Comparison of ENCODE assay signal across 1 cellular context in genomic region chr2:152175368-152176112, GRCh38.
TF ChIP-seq lines count a peak whose summit lies in the region.

Gene STAM2, minus strand, starts transcription at chr2:152175763. Its CDS starts 121 bp downstream, at chr2:152175642.

TF ChIP-seq in HepG2, 621 proteins besides CTCF, POLR2A, EP300 and RAD21 (continued from another document and continues in another):
- TF ChIP-seq HMGXB4 (CRISPR knock-in tag; IDR thresholded peaks at IDR 0.05; ENCODE audit: borderline replicate concordance in 1 of 2, low read depth in 1 of 2) (peak; percentile 95 to 97), ZFP62 (CRISPR knock-in tag; IDR thresholded peaks at IDR 0.05) (peak; percentile 77; the same call in 1 of the 2 replicates), ZNF367 (CRISPR knock-in tag; IDR thresholded peaks at IDR 0.05; ENCODE audit: borderline replicate concordance) (peak; percentile 88; the same call in 1 of the 2 replicates), ZNF768 (CRISPR knock-in tag; IDR thresholded peaks at IDR 0.05) (peak; percentile 81; the same call in 1 of the 2 replicates), ZNF644 (CRISPR knock-in tag; IDR thresholded peaks at IDR 0.05; ENCODE audit: low read depth) (no peak), GPBP1L1 (CRISPR knock-in tag; IDR thresholded peaks at IDR 0.05) (no peak), KDM5A (IDR thresholded peaks at IDR 0.05; ENCODE audit: borderline replicate concordance, low read length) (peak; percentile 94), ZNF616 (CRISPR knock-in tag; IDR thresholded peaks at IDR 0.05; ENCODE audit: low read depth) (no peak; the same call in 1 of the 2 replicates), RFX5 (IDR thresholded peaks at IDR 0.05; ENCODE audit: low read depth, low read length) (no peak; the same call in 1 of the 2 replicates), FLYWCH1 (CRISPR knock-in tag; IDR thresholded peaks at IDR 0.05) (no peak), RNF2 (conservative IDR thresholded peaks at IDR 0.05; ENCODE audit: low read depth) (peak; percentile 76; the same call in 1 of the 2 replicates), ETV5 (CRISPR knock-in tag; IDR thresholded peaks at IDR 0.05; ENCODE audit: borderline replicate concordance) (peak; percentile 96), ARID3A (IDR thresholded peaks at IDR 0.05; ENCODE audit: low read depth, low read length) (peak; percentile 68), HOXA5 (CRISPR knock-in tag; IDR thresholded peaks at IDR 0.05) (peak; percentile 94), TARDBP (CRISPR knock-in tag; IDR thresholded peaks at IDR 0.05) (peak; percentile 58), ZNF33A (CRISPR knock-in tag; IDR thresholded peaks at IDR 0.05; ENCODE audit: borderline replicate concordance) (peak; percentile 75; the same call in 1 of the 2 replicates), RFX3 (CRISPR knock-in tag; IDR thresholded peaks at IDR 0.05) (peak; percentile 17; the same call in 1 of the 2 replicates), SRY (CRISPR knock-in tag; IDR thresholded peaks at IDR 0.05) (peak; percentile 34), TCF7L2 (IDR thresholded peaks at IDR 0.05; ENCODE audit: low read depth, low read length) (no peak), REXO4 (CRISPR knock-in tag; IDR thresholded peaks at IDR 0.05; ENCODE audit: borderline replicate concordance) (no peak), ZNF430 (CRISPR knock-in tag; IDR thresholded peaks at IDR 0.05) (peak; percentile 93), ERF (CRISPR knock-in tag; IDR thresholded peaks at IDR 0.05) (peak; percentile 96), HOXD1 (CRISPR knock-in tag; IDR thresholded peaks at IDR 0.05) (peak; percentile 81), ZNF343 (CRISPR knock-in tag; IDR thresholded peaks at IDR 0.05) (no peak; the same call in 1 of the 2 replicates), ZNF75D (CRISPR knock-in tag; IDR thresholded peaks at IDR 0.05; ENCODE audit: borderline replicate concordance) (no peak), JUN (CRISPR knock-in tag; IDR thresholded peaks at IDR 0.05) (no peak), PRMT3 (CRISPR knock-in tag; IDR thresholded peaks at IDR 0.05; ENCODE audit: borderline replicate concordance, low read depth) (no peak), KLF9 (CRISPR knock-in tag; IDR thresholded peaks at IDR 0.05; ENCODE audit: low read depth) (peak; percentile 68)
- TF ChIP-seq, protein P1, sequence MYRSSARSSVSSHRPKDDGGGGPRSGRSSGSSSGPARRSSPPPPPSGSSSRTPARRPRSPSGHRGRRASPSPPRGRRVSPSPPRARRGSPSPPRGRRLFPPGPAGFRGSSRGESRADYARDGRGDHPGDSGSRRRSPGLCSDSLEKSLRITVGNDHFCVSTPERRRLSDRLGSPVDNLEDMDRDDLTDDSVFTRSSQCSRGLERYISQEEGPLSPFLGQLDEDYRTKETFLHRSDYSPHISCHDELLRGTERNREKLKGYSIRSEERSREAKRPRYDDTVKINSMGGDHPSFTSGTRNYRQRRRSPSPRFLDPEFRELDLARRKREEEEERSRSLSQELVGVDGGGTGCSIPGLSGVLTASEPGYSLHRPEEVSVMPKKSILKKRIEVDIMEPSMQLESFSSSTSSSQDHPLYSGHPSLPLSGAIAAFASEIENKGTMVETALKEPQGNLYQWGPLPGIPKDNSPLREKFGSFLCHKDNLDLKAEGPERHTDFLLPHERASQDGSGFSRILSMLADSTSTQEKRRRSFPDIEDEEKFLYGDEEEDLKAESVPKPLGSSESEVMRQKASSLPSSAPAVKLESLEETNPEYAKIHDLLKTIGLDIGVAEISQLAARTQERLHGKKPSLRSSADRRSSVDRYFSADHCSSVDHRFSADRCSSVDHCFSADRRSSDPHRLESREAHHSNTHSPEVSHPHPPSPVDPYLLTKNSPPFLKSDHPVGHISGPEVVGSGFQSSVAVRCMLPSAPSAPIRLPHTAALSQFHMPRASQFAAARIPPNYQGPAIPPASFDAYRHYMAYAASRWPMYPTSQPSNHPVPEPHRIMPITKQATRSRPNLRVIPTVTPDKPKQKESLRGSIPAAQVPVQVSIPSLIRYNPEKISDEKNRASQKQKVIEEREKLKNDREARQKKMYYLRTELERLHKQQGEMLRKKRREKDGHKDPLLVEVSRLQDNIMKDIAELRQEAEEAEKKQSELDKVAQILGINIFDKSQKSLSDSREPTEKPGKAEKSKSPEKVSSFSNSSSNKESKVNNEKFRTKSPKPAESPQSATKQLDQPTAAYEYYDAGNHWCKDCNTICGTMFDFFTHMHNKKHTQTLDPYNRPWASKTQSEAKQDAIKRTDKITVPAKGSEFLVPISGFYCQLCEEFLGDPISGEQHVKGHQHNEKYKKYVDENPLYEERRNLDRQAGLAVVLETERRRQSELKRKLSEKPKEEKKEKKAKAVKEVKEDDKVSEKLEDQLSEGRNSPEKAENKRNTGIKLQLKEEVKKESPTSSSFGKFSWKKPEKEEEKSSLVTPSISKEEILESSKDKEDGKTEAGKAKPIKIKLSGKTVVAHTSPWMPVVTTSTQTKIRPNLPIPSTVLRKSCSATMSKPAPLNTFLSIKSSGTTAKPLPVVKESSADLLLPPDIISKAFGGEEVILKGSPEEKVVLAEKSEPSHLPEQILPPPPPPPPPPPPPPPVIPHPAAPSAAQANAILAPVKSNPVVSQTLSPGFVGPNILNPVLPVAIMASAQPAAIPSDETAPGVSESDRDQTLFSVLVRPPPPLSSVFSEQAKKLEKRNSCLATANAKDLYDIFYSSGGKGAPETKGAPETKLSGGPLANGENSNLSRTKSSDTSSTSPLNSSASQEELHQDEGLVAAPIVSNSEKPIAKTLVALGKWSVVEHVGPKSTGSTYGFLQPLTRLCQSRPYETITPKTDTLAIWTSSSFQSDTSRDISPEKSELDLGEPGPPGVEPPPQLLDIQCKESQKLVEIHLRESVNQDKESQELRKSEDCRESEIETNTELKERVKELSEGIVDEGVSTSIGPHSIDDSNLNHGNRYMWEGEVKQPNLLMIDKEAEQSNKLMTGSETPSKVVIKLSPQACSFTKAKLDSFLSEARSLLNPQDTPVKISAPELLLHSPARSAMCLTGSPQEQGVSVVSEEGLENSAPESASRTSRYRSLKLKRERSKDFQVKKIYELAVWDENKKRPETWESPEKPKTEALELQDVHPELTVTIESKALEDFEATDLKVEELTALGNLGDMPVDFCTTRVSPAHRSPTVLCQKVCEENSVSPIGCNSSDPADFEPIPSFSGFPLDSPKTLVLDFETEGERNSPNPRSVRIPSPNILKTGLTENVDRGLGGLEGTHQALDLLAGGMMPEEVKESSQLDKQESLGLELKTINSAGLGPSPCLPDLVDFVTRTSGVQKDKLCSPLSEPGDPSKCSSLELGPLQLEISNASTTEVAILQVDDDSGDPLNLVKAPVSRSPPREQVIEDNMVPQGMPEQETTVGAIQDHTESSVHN (CRISPR knock-in tag; IDR thresholded peaks at IDR 0.05) = no peak; the same call in 1 of the 2 replicates
- TF ChIP-seq, protein P2, sequence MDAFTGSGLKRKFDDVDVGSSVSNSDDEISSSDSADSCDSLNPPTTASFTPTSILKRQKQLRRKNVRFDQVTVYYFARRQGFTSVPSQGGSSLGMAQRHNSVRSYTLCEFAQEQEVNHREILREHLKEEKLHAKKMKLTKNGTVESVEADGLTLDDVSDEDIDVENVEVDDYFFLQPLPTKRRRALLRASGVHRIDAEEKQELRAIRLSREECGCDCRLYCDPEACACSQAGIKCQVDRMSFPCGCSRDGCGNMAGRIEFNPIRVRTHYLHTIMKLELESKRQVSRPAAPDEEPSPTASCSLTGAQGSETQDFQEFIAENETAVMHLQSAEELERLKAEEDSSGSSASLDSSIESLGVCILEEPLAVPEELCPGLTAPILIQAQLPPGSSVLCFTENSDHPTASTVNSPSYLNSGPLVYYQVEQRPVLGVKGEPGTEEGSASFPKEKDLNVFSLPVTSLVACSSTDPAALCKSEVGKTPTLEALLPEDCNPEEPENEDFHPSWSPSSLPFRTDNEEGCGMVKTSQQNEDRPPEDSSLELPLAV (CRISPR knock-in tag; conservative IDR thresholded peaks at IDR 0.05; ENCODE audit: low read depth) = no peak
- TF ChIP-seq, protein P3, sequence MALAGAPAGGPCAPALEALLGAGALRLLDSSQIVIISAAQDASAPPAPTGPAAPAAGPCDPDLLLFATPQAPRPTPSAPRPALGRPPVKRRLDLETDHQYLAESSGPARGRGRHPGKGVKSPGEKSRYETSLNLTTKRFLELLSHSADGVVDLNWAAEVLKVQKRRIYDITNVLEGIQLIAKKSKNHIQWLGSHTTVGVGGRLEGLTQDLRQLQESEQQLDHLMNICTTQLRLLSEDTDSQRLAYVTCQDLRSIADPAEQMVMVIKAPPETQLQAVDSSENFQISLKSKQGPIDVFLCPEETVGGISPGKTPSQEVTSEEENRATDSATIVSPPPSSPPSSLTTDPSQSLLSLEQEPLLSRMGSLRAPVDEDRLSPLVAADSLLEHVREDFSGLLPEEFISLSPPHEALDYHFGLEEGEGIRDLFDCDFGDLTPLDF (CRISPR knock-in tag; IDR thresholded peaks at IDR 0.05) = peak; percentile 90
- TF ChIP-seq, protein P4, sequence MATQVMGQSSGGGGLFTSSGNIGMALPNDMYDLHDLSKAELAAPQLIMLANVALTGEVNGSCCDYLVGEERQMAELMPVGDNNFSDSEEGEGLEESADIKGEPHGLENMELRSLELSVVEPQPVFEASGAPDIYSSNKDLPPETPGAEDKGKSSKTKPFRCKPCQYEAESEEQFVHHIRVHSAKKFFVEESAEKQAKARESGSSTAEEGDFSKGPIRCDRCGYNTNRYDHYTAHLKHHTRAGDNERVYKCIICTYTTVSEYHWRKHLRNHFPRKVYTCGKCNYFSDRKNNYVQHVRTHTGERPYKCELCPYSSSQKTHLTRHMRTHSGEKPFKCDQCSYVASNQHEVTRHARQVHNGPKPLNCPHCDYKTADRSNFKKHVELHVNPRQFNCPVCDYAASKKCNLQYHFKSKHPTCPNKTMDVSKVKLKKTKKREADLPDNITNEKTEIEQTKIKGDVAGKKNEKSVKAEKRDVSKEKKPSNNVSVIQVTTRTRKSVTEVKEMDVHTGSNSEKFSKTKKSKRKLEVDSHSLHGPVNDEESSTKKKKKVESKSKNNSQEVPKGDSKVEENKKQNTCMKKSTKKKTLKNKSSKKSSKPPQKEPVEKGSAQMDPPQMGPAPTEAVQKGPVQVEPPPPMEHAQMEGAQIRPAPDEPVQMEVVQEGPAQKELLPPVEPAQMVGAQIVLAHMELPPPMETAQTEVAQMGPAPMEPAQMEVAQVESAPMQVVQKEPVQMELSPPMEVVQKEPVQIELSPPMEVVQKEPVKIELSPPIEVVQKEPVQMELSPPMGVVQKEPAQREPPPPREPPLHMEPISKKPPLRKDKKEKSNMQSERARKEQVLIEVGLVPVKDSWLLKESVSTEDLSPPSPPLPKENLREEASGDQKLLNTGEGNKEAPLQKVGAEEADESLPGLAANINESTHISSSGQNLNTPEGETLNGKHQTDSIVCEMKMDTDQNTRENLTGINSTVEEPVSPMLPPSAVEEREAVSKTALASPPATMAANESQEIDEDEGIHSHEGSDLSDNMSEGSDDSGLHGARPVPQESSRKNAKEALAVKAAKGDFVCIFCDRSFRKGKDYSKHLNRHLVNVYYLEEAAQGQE (IDR thresholded peaks at IDR 0.05; ENCODE audit: borderline replicate concordance in 1 of 2, low read depth in 1 of 2, low read length in 2 of 2) = peak in 1 of 2 experiments; percentile 62; a peak in 1 of 4 replicates
- TF ChIP-seq, protein P5, sequence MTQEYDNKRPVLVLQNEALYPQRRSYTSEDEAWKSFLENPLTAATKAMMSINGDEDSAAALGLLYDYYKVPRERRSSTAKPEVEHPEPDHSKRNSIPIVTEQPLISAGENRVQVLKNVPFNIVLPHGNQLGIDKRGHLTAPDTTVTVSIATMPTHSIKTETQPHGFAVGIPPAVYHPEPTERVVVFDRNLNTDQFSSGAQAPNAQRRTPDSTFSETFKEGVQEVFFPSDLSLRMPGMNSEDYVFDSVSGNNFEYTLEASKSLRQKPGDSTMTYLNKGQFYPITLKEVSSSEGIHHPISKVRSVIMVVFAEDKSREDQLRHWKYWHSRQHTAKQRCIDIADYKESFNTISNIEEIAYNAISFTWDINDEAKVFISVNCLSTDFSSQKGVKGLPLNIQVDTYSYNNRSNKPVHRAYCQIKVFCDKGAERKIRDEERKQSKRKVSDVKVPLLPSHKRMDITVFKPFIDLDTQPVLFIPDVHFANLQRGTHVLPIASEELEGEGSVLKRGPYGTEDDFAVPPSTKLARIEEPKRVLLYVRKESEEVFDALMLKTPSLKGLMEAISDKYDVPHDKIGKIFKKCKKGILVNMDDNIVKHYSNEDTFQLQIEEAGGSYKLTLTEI (CRISPR knock-in tag; conservative IDR thresholded peaks at IDR 0.05) = no peak
